25 cellular contexts compared by ENCODE assay signal in genomic region chr14:60348211-60348610, GRCh38.
A peak's percentile ranks its signal among the peaks of the same experiment; 100 is the strongest.
DNase-seq lines count a peak whose midpoint lies in the region; ATAC-seq and TF ChIP-seq lines count a peak whose summit lies in the region.
"Had no signal": no experiment of that assay in that cellular context is flagged by ENCODE, and none has a peak within 500 bp of the region (broad histone marks: within the 10 kb centered on the region; RNA-seq: fewer than 3 reads in every experiment).

No MANE protein-coding gene starts in this region.

- TF ChIP-seq CTCF in OCI-LY7 (conservative IDR thresholded peaks at IDR 0.05; ENCODE audit: low read length) (no peak), uterus (IDR thresholded peaks at IDR 0.05) (no peak)

- H3K36me3 ChIP-seq in HUES64 (ENCODE audit: insufficient read depth, low read length) = no peaks in the 10 kb centered on the region
- H3K36me3 ChIP-seq in OCI-LY7 (ENCODE audit: insufficient read depth, low read length) = no peaks in the 10 kb centered on the region
- H3K36me3 ChIP-seq in uterus = no peaks in the 10 kb centered on the region
- H3K36me3 ChIP-seq: BLaER1, breast epithelium, sigmoid colon, thyroid gland had no signal

- POLR2A ChIA-PET in OCI-LY7 (lab: Charles Lee) = interaction anchor here (0.7 to 7.8 kb wide), 15 partner anchors 9 to 1918 kb away, joined by 3 to 128 read pairs (median 3); partner anchors contain the start of gene PPM1A

- no peaks in the 10 kb centered on the region for H4K20me1 ChIP-seq in OCI-LY7 (ENCODE audit: insufficient read depth, low read length)
- H4K20me1 ChIP-seq: BLaER1 had no signal

- CTCF ChIA-PET in OCI-LY7 (lab: Charles Lee; ENCODE audit: unreplicated experiment) = interaction anchor here (4.0 kb wide), 1 partner anchor 17 kb away, joined by 29 read pairs; no protein-coding TSS in a partner anchor

- peak overlapping the region; percentile 77 for H3K4me2 ChIP-seq in OCI-LY7 (ENCODE audit: low read length)
- H3K4me2 ChIP-seq: BLaER1 had no signal

- peak overlapping the region; percentile 98 for H2AFZ ChIP-seq in OCI-LY7 (ENCODE audit: low read length)

- H3K79me2 ChIP-seq in OCI-LY7 (ENCODE audit: insufficient read depth, low read depth, low read length) = no peaks in the 10 kb centered on the region

- H3K4me3 ChIP-seq in HUES64 (ENCODE audit: low read length) = no peak overlapping the region
- peak overlapping the region; percentile 57 for H3K4me3 ChIP-seq in OCI-LY7 (ENCODE audit: low read depth, low read length, poor library complexity, severe bottlenecking)
- no peak overlapping the region for H3K4me3 ChIP-seq in uterus
- H3K4me3 ChIP-seq: BLaER1, breast epithelium, sigmoid colon, thyroid gland had no signal

- H3K4me1 ChIP-seq in HUES64 (ENCODE audit: insufficient read depth, low read length) (peaks cover 24% of the 10 kb centered on the region), OCI-LY7 (ENCODE audit: insufficient read depth, low read length, poor library complexity, severe bottlenecking) (peaks cover 76% of the 10 kb centered on the region), uterus (no peaks in the 10 kb centered on the region)
- H3K4me1 ChIP-seq: breast epithelium, Caco-2, thyroid gland had no signal

- no peak overlapping the region for H3K9ac ChIP-seq in HUES64 (ENCODE audit: low read depth, low read length)
- H3K9ac ChIP-seq: BLaER1 had no signal

- H3K27ac ChIP-seq in HUES64 (ENCODE audit: low read depth, low read length) (0 out of 2 replicates have a peak overlapping the region, but pooled peaks have one; percentile 8), OCI-LY7 (ENCODE audit: low read depth, low read length, poor library complexity, severe bottlenecking) (peak overlapping the region; percentile 95), uterus (no peak overlapping the region)
- H3K27ac ChIP-seq: BLaER1, breast epithelium, sigmoid colon, thyroid gland had no signal

- H3K9me2 ChIP-seq in OCI-LY7 (ENCODE audit: insufficient read depth, low read length) = no peaks in the 10 kb centered on the region

- H3K27me3 ChIP-seq in HUES64 (ENCODE audit: insufficient read depth, low read length) (no peaks in the 10 kb centered on the region), uterus (no peaks in the 10 kb centered on the region)
- H3K27me3 ChIP-seq: BLaER1, breast epithelium, sigmoid colon, thyroid gland had no signal

- intact Hi-C loops in OCI-LY7 (cut with micrococcal nuclease; ENCODE audit: unreplicated experiment) = loop anchor here (1.0 to 10.0 kb wide), 8 partner anchors 17 to 904 kb away; partner anchors contain the start of genes JKAMP, L3HYPDH, MNAT1 and PCNX4
- intact Hi-C loops in sciatic nerve (cut with DNase I) = no loop called here
- intact Hi-C loops in uterus (cut with DNase I; ENCODE audit: low total_unique reads) = no loop called here

- no TSS peak for BruUV-seq in OCI-LY7 (replicated peaks; lab: Mats Ljungman, UMichigan)

- H3K9me3 ChIP-seq in HUES64 (ENCODE audit: insufficient read depth, low read depth, low read length) (no peaks in the 10 kb centered on the region), OCI-LY7 (ENCODE audit: low read length) (no peaks in the 10 kb centered on the region), uterus (no peaks in the 10 kb centered on the region)
- H3K9me3 ChIP-seq: BLaER1, breast epithelium, Caco-2, sigmoid colon, thyroid gland had no signal

- no peak for TF ChIP-seq POLR2A in uterus (IDR thresholded peaks at IDR 0.05)

- 63% methylated on average over 4 of the region's 4 CpGs for WGBS in HUES64

- ATAC-seq in GM19023 (IDR thresholded peaks at IDR 0.05; ENCODE audit: unreplicated experiment) = no peak
- no peak for ATAC-seq in sciatic nerve
- ATAC-seq: stimulated activated naive CD8-positive, alpha-beta T cell treated with anti-CD3 and anti-CD28 coated beads, Interleukin-15, amount 100 ng/mL, for 72 hours had no signal

- DNase-seq in DMS79 (lab: John Stamatoyannopoulos, UW) (peak; percentile 31), NCI-H146 treated with DMSO at 0.1 percent for 48 hours (lab: John Stamatoyannopoulos, UW; ENCODE audit: unreplicated experiment) (peak; percentile 41), OCI-LY7 (ENCODE audit: low spot score) (peak; percentile 88), sciatic nerve (ENCODE audit: low spot score) (no peak), cortex of kidney (lab: John Stamatoyannopoulos, UW) (no peak), uterus (no peak)
- DNase-seq: ACHN; activated CD4-positive, alpha-beta T cell treated with anti-CD3 and anti-CD28 coated beads for 48 hours; activated naive CD4-positive, alpha-beta T cell treated with anti-CD3 and anti-CD28 coated beads for 36 hours; activated T-cell treated with anti-CD3 and anti-CD28 coated beads, Interleukin-2, amount 50 U/mL, for 48 hours; Caco-2; DND-41; effector CD8-positive, alpha-beta T cell; head of caudate nucleus; kidney glomerular epithelial cell; NCI-H1092 treated with DMSO at 0.1 percent for 48 hours; NCI-H345; posterior cingulate gyrus; sigmoid colon; stimulated activated naive CD8-positive, alpha-beta T cell treated with anti-CD3 and anti-CD28 coated beads, Interleukin-15, amount 100 ng/mL, for 72 hours; thyroid gland had no signal

Comparison
In these comparisons a context has a peak if more than half of its experiments do, and no peak if none do; other contexts are left out.
1. DNase-seq: peak in DMS79 (single experiment), NCI-H146 treated with DMSO at 0.1 percent for 48 hours (single experiment) and OCI-LY7 (single experiment); none in sciatic nerve (single experiment), cortex of kidney (single experiment) and uterus (0 of 2).
2. H3K27ac ChIP-seq: peak in HUES64 (single experiment) and OCI-LY7 (single experiment); none in uterus (0 of 2).